In the genomic region with DNA sequence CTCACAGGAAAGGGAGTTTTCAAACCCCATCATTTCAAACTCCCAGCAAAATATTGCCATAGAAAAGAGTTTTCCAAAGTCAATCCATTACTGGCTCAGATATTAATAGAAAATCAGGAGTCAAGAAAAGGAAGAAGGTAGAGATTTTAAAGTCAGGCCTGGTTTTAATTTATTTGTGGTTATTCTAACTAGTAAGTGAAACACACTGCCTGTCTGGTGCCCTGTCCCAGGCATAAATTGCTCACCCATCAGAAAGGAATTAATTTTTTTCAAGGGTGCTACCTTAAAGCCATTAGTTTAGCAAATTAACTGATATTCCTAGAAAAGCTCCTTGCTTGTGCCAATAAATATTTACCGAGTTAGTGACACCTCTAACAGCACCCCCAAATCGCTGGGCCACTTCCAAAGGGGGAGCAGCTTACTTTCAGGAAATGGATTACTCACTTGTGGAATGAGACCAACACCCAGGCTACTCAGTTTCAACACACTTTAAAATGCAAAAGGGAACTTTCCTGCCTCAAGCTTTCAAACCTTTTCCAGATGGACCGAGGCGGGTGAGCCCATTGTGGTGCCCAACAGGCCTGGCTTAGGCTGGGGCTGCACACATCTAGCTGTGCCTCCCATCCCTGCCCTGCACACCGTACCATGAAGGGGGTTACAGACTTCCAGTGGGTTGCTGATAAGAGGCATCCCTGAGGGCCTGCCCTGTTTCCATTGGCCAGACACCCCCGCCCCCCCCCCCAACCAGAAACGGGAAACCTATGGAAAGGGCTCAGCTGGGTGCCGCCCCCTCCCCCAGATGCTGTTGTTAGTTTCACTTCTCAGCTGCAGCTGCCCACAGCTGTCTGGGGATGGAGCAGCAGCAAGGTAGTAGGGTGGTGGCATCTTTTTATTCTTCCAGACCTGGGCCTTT, we compare ENCODE assay signal across 1 cellular context.
TF ChIP-seq lines count a peak whose summit lies in the region.

No MANE protein-coding gene starts in this region.

TF ChIP-seq in H1, 55 proteins besides CTCF, POLR2A, EP300 and RAD21 (continued from another document):
- TF ChIP-seq, protein P1, sequence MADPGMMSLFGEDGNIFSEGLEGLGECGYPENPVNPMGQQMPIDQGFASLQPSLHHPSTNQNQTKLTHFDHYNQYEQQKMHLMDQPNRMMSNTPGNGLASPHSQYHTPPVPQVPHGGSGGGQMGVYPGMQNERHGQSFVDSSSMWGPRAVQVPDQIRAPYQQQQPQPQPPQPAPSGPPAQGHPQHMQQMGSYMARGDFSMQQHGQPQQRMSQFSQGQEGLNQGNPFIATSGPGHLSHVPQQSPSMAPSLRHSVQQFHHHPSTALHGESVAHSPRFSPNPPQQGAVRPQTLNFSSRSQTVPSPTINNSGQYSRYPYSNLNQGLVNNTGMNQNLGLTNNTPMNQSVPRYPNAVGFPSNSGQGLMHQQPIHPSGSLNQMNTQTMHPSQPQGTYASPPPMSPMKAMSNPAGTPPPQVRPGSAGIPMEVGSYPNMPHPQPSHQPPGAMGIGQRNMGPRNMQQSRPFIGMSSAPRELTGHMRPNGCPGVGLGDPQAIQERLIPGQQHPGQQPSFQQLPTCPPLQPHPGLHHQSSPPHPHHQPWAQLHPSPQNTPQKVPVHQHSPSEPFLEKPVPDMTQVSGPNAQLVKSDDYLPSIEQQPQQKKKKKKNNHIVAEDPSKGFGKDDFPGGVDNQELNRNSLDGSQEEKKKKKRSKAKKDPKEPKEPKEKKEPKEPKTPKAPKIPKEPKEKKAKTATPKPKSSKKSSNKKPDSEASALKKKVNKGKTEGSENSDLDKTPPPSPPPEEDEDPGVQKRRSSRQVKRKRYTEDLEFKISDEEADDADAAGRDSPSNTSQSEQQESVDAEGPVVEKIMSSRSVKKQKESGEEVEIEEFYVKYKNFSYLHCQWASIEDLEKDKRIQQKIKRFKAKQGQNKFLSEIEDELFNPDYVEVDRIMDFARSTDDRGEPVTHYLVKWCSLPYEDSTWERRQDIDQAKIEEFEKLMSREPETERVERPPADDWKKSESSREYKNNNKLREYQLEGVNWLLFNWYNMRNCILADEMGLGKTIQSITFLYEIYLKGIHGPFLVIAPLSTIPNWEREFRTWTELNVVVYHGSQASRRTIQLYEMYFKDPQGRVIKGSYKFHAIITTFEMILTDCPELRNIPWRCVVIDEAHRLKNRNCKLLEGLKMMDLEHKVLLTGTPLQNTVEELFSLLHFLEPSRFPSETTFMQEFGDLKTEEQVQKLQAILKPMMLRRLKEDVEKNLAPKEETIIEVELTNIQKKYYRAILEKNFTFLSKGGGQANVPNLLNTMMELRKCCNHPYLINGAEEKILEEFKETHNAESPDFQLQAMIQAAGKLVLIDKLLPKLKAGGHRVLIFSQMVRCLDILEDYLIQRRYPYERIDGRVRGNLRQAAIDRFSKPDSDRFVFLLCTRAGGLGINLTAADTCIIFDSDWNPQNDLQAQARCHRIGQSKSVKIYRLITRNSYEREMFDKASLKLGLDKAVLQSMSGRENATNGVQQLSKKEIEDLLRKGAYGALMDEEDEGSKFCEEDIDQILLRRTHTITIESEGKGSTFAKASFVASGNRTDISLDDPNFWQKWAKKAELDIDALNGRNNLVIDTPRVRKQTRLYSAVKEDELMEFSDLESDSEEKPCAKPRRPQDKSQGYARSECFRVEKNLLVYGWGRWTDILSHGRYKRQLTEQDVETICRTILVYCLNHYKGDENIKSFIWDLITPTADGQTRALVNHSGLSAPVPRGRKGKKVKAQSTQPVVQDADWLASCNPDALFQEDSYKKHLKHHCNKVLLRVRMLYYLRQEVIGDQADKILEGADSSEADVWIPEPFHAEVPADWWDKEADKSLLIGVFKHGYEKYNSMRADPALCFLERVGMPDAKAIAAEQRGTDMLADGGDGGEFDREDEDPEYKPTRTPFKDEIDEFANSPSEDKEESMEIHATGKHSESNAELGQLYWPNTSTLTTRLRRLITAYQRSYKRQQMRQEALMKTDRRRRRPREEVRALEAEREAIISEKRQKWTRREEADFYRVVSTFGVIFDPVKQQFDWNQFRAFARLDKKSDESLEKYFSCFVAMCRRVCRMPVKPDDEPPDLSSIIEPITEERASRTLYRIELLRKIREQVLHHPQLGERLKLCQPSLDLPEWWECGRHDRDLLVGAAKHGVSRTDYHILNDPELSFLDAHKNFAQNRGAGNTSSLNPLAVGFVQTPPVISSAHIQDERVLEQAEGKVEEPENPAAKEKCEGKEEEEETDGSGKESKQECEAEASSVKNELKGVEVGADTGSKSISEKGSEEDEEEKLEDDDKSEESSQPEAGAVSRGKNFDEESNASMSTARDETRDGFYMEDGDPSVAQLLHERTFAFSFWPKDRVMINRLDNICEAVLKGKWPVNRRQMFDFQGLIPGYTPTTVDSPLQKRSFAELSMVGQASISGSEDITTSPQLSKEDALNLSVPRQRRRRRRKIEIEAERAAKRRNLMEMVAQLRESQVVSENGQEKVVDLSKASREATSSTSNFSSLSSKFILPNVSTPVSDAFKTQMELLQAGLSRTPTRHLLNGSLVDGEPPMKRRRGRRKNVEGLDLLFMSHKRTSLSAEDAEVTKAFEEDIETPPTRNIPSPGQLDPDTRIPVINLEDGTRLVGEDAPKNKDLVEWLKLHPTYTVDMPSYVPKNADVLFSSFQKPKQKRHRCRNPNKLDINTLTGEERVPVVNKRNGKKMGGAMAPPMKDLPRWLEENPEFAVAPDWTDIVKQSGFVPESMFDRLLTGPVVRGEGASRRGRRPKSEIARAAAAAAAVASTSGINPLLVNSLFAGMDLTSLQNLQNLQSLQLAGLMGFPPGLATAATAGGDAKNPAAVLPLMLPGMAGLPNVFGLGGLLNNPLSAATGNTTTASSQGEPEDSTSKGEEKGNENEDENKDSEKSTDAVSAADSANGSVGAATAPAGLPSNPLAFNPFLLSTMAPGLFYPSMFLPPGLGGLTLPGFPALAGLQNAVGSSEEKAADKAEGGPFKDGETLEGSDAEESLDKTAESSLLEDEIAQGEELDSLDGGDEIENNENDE (IDR thresholded peaks at IDR 0.05; ENCODE audit: insufficient replicate concordance, low read length): no peak
- TF ChIP-seq CBX8 (IDR thresholded peaks at IDR 0.05; ENCODE audit: borderline replicate concordance, low read depth, low read length) (no peak), SP1 (IDR thresholded peaks at IDR 0.05; ENCODE audit: low read depth, low read length) (no peak), RBBP5 (IDR thresholded peaks at IDR 0.05; ENCODE audit: borderline replicate concordance, low read depth, low read length) (peak; percentile 74; the same call in 1 of the 2 replicates), SRF (IDR thresholded peaks at IDR 0.05; ENCODE audit: low read depth, low read length) (no peak), TCF12 (IDR thresholded peaks at IDR 0.05; ENCODE audit: low read depth, low read length) (peak; percentile 94), SIN3A (conservative IDR thresholded peaks at IDR 0.05 in 1 of 2, IDR thresholded peaks at IDR 0.05 in 1 of 2; ENCODE audit: low read depth in 1 of 2, low read length in 2 of 2) (peak in 1 of 2 experiments; percentile 51; a peak in 1 of 4 replicates), TBP (IDR thresholded peaks at IDR 0.05; ENCODE audit: low read depth, low read length) (no peak), POU5F1 (IDR thresholded peaks at IDR 0.05; ENCODE audit: low read depth, low read length) (no peak), CBX5 (IDR thresholded peaks at IDR 0.05; ENCODE audit: low read depth, low read length) (no peak), ZNF274 (IDR thresholded peaks at IDR 0.05; ENCODE audit: borderline replicate concordance, extremely low read depth, low read length) (no peak), HDAC6 (IDR thresholded peaks at IDR 0.05; ENCODE audit: low read depth, low read length) (no peak), PHF8 (conservative IDR thresholded peaks at IDR 0.05; ENCODE audit: low read depth, low read length) (no peak), NRF1 (IDR thresholded peaks at IDR 0.05; ENCODE audit: low read depth, low read length) (no peak), KDM4A (IDR thresholded peaks at IDR 0.05; ENCODE audit: low read depth, low read length, severe bottlenecking) (no peak), CHD1 (IDR thresholded peaks at IDR 0.05; ENCODE audit: low read depth, low read length) (no peak), SP2 (IDR thresholded peaks at IDR 0.05; ENCODE audit: low read length) (no peak), SIRT6 (IDR thresholded peaks at IDR 0.05; ENCODE audit: low read length) (no peak), FOSL1 (IDR thresholded peaks at IDR 0.05; ENCODE audit: insufficient read depth, low read depth, low read length) (no peak), SAP30 (IDR thresholded peaks at IDR 0.05; ENCODE audit: insufficient read depth, insufficient replicate concordance, low read length) (no peak), EGR1 (IDR thresholded peaks at IDR 0.05; ENCODE audit: borderline replicate concordance, low read depth, low read length) (peak; percentile 64; the same call in 1 of the 2 replicates), JUND (IDR thresholded peaks at IDR 0.05; ENCODE audit: low read length) (no peak), JUN (IDR thresholded peaks at IDR 0.05; ENCODE audit: low read depth, low read length) (no peak), CHD2 (IDR thresholded peaks at IDR 0.05; ENCODE audit: low read length) (no peak), CTBP2 (IDR thresholded peaks at IDR 0.05; ENCODE audit: borderline replicate concordance, insufficient read depth, insufficient read length, low read length) (peak; percentile 45), GABPA (IDR thresholded peaks at IDR 0.05; ENCODE audit: borderline replicate concordance, insufficient read depth, low read length) (no peak), CEBPB (IDR thresholded peaks at IDR 0.05; ENCODE audit: low read depth, low read length) (no peak), NANOG (IDR thresholded peaks at IDR 0.05; ENCODE audit: insufficient read depth, low read depth, low read length, poor library complexity, severe bottlenecking) (no peak), GTF2F1 (IDR thresholded peaks at IDR 0.05; ENCODE audit: borderline replicate concordance, low read depth, low read length) (no peak), TAF7 (optimal IDR thresholded peaks at IDR 0.05; ENCODE audit: borderline replicate concordance, low read depth, low read length) (peak; percentile 21), E2F6 (IDR thresholded peaks at IDR 0.05) (no peak)
- TF ChIP-seq, protein P2, sequence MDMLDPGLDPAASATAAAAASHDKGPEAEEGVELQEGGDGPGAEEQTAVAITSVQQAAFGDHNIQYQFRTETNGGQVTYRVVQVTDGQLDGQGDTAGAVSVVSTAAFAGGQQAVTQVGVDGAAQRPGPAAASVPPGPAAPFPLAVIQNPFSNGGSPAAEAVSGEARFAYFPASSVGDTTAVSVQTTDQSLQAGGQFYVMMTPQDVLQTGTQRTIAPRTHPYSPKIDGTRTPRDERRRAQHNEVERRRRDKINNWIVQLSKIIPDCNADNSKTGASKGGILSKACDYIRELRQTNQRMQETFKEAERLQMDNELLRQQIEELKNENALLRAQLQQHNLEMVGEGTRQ (IDR thresholded peaks at IDR 0.05; ENCODE audit: low read length): no peak; the same call in 1 of the 2 replicates
- TF ChIP-seq, protein P3, sequence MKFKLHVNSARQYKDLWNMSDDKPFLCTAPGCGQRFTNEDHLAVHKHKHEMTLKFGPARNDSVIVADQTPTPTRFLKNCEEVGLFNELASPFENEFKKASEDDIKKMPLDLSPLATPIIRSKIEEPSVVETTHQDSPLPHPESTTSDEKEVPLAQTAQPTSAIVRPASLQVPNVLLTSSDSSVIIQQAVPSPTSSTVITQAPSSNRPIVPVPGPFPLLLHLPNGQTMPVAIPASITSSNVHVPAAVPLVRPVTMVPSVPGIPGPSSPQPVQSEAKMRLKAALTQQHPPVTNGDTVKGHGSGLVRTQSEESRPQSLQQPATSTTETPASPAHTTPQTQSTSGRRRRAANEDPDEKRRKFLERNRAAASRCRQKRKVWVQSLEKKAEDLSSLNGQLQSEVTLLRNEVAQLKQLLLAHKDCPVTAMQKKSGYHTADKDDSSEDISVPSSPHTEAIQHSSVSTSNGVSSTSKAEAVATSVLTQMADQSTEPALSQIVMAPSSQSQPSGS (IDR thresholded peaks at IDR 0.05; ENCODE audit: low read length): no peak
